ENCODE assay signal across 25 cellular contexts in genomic region chr13:64900039-64900438, GRCh38.
"Had no signal": no experiment of that assay in that cellular context is flagged by ENCODE, and none has a peak within 500 bp of the region (broad histone marks: within the 10 kb centered on the region; RNA-seq: fewer than 3 reads in every experiment).

No MANE protein-coding gene starts in this region.

- H3K27ac ChIP-seq: KMS-11, RWPE1 had no signal

- H3K27me3 Mint-ChIP-seq: IgD-negative memory B cell had no signal

- H3K9me3 ChIP-seq: SK-N-SH had no signal

- H3K4me3 ChIP-seq: K562 had no signal

- DNase-seq: MV-4-11; NCI-H1092; NCI-H1105 treated with DMSO at 0.1 percent for 48 hours; NCI-H1417 treated with DMSO at 0.1 percent for 48 hours; NCI-H146; NCI-H1694 treated with DMSO at 0.1 percent for 48 hours; NCI-H1930; NCI-H2081; NCI-H2107; NCI-H226; NCI-H446; NCI-H510A; NCI-H524 treated with DMSO at 0.1 percent for 48 hours; NCI-H69; NCI-H774; NK-92 treated with Interleukin-12 subunit alpha and Interleukin-12 subunit beta, amount 100 ng/mL, for 24 hours; PC-3; SHP77; SK-N-SH had no signal

- H3K4me1 Mint-ChIP-seq: IgD-negative memory B cell had no signal

- ATAC-seq: HepG2, K562, Panc1, PC-3 had no signal

- H3K4me3 Mint-ChIP-seq: IgD-negative memory B cell had no signal

- H3K36me3 Mint-ChIP-seq: IgD-negative memory B cell had no signal
